ENCODE assay signal across 10 cellular contexts in the genomic region with DNA sequence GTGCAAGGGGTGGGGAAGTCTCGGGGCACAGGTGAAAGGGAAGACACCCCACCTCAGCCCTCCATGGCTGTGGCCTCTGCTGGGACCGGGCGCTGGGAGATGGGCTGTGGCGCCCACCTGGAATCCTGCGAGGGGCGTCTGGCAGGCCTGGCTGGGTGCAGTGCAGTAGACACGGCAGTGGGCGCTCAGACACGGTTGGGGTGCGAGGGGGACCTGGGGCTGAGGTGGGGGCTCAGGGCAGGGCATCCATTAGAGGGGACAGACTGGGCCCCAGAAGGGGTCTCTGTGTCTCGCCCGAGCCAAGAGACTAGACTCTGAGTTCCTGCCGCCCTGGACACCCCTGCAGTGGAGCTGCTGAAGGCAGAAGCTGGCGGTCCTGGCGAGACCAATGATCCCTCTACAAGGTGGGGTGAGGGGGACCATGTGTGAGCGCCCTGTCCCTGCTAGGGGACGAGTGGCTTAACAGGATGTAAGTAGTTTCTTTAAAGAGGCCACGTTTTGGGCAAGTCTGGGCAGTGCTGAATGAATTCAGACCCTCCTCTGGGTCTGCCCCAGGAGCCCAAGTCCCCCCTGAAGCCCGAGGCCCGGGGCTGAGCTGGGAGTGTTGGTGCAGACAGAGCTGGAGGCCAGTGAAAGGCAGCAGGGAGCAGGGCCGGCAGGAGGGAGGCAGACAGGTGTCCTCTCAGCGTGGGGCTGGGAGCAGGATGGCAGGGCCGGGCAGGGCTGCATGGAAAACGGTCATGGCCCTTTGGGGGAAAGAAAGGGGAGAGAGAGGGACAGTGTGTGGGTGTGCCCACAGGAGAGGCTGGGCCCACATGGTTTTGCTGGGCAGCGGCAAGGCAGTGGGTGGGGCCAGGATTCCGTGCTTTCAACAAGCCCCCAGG. TPM values are rescaled to one million over a fixed set of nuclear protein-coding genes. Genes with fewer than 3 reads are reported as not detected.
DNase-seq lines count a peak whose midpoint lies in the region; ATAC-seq, FAIRE-seq and TF ChIP-seq lines count a peak whose summit lies in the region.
"Had no signal": no experiment of that assay in that cellular context is flagged by ENCODE, and none has a peak within 500 bp of the region (broad histone marks: within the 10 kb centered on the region; RNA-seq: fewer than 3 reads in every experiment).

No MANE protein-coding gene starts in this region.

- no peak overlapping the region for H3K9ac ChIP-seq in kidney (ENCODE audit: low read length in 2 of 2)

- H3K4me1 Mint-ChIP-seq in brain: peaks cover 11% of the 10 kb centered on the region
- peaks cover 4% of the 10 kb centered on the region for H3K4me1 Mint-ChIP-seq in activated CD8-positive, alpha-beta T cell treated with anti-CD3 and anti-CD28 coated beads, Interleukin-2, amount 10 ng/mL, durations not matched to agents 7 days and 5 days (ENCODE audit: low read depth)
- no peaks in the 10 kb centered on the region for H3K4me1 Mint-ChIP-seq in T-helper 2 cell treated with Interferon-gamma antibody and Interleukin-4, amounts not matched to agents 5 μg/mL and 100 μg/mL, for 36 hours (ENCODE audit: low read depth)

- CTCF ChIA-PET in activated CD8-positive, alpha-beta T cell treated with anti-CD3 and anti-CD28 coated beads, Interleukin-2, amount 10 ng/mL, durations not matched to agents 7 days and 5 days (lab: Charles Lee): no interaction called here

- ATAC-seq in activated CD8-positive, alpha-beta T cell treated with anti-CD3 and anti-CD28 coated beads, Interleukin-2, amount 10 ng/mL, durations not matched to agents 7 days and 5 days: no peak

- H3K36me3 Mint-ChIP-seq in brain: peaks cover 7% of the 10 kb centered on the region
- H3K36me3 Mint-ChIP-seq in activated CD8-positive, alpha-beta T cell treated with anti-CD3 and anti-CD28 coated beads, Interleukin-2, amount 10 ng/mL, durations not matched to agents 7 days and 5 days (ENCODE audit: low read depth): no peaks in the 10 kb centered on the region
- H3K36me3 Mint-ChIP-seq in T-helper 2 cell treated with Interferon-gamma antibody and Interleukin-4, amounts not matched to agents 5 μg/mL and 100 μg/mL, for 36 hours (ENCODE audit: low read depth): no peaks in the 10 kb centered on the region

- H3K4me3 ChIP-seq in kidney (ENCODE audit: low read length in 2 of 2) (no peak overlapping the region), suprapubic skin (peak overlapping the region; percentile 12)

- intact Hi-C loops in kidney (cut with DNase I): no loop called here

- TF ChIP-seq CTCF in brain (conservative IDR thresholded peaks at IDR 0.05): no peak
- TF ChIP-seq CTCF in kidney (IDR thresholded peaks at IDR 0.05; ENCODE audit: borderline replicate concordance, extremely low read depth, insufficient read depth): no peak
- TF ChIP-seq CTCF in suprapubic skin (IDR thresholded peaks at IDR 0.05): no peak

- H3K9me3 Mint-ChIP-seq in brain: no peaks in the 10 kb centered on the region
- H3K9me3 Mint-ChIP-seq in activated CD8-positive, alpha-beta T cell treated with anti-CD3 and anti-CD28 coated beads, Interleukin-2, amount 10 ng/mL, durations not matched to agents 7 days and 5 days (ENCODE audit: insufficient read depth): no peaks in the 10 kb centered on the region
- no peaks in the 10 kb centered on the region for H3K9me3 Mint-ChIP-seq in T-helper 2 cell treated with Interferon-gamma antibody and Interleukin-4, amounts not matched to agents 5 μg/mL and 100 μg/mL, for 36 hours

- no peak overlapping the region for H3K27ac ChIP-seq in kidney (ENCODE audit: low read depth in 2 of 2, low read length in 2 of 2)
- peak overlapping the region; percentile 75 for H3K27ac ChIP-seq in suprapubic skin
- H3K27ac ChIP-seq: VCaP had no signal

- POLR2A ChIA-PET in activated CD8-positive, alpha-beta T cell treated with anti-CD3 and anti-CD28 coated beads, Interleukin-2, amount 10 ng/mL, durations not matched to agents 7 days and 5 days (lab: Charles Lee): no interaction called here

- peak overlapping the region in 1 of 5 experiments; percentile 11 for H3K4me3 Mint-ChIP-seq in brain
- no peak overlapping the region for H3K4me3 Mint-ChIP-seq in activated CD8-positive, alpha-beta T cell treated with anti-CD3 and anti-CD28 coated beads, Interleukin-2, amount 10 ng/mL, durations not matched to agents 7 days and 5 days
- no peak overlapping the region for H3K4me3 Mint-ChIP-seq in T-helper 2 cell treated with Interferon-gamma antibody and Interleukin-4, amounts not matched to agents 5 μg/mL and 100 μg/mL, for 36 hours

- no peak for TF ChIP-seq RAD21 in Ishikawa (IDR thresholded peaks at IDR 0.05; ENCODE audit: low read depth)

- FAIRE-seq in kidney (lab: Jason Lieb, UNC): no peak

- H3K4me1 ChIP-seq in kidney (ENCODE audit: control insufficient read depth in 1 of 2, insufficient read depth in 1 of 2, low read depth in 1 of 2, low read length in 2 of 2): no peaks in the 10 kb centered on the region
- peaks cover 12% of the 10 kb centered on the region for H3K4me1 ChIP-seq in suprapubic skin

- 77% methylated on average over 25 of the region's 26 CpGs for WGBS in suprapubic skin

- H3K36me3 ChIP-seq in kidney (ENCODE audit: control insufficient read depth in 1 of 2, insufficient read depth in 2 of 2, low read length in 2 of 2) (peaks cover 0 to 2% of the 10 kb centered on the region in 2 donors), suprapubic skin (peaks cover 4% of the 10 kb centered on the region)

- H3K27me3 Mint-ChIP-seq in brain: no peaks in the 10 kb centered on the region
- H3K27me3 Mint-ChIP-seq in activated CD8-positive, alpha-beta T cell treated with anti-CD3 and anti-CD28 coated beads, Interleukin-2, amount 10 ng/mL, durations not matched to agents 7 days and 5 days (ENCODE audit: low read depth): peaks cover 5% of the 10 kb centered on the region
- H3K27me3 Mint-ChIP-seq in T-helper 2 cell treated with Interferon-gamma antibody and Interleukin-4, amounts not matched to agents 5 μg/mL and 100 μg/mL, for 36 hours (ENCODE audit: low read depth): peaks cover 5% of the 10 kb centered on the region

- H3K9me3 ChIP-seq in kidney (ENCODE audit: control insufficient read depth in 1 of 2, low read length in 2 of 2) (no peaks in the 10 kb centered on the region), suprapubic skin (no peaks in the 10 kb centered on the region)

- peak overlapping the region; percentile 75 to 95 (median 90) for H3K27ac Mint-ChIP-seq in brain
- no peak overlapping the region for H3K27ac Mint-ChIP-seq in activated CD8-positive, alpha-beta T cell treated with anti-CD3 and anti-CD28 coated beads, Interleukin-2, amount 10 ng/mL, durations not matched to agents 7 days and 5 days
- H3K27ac Mint-ChIP-seq in T-helper 2 cell treated with Interferon-gamma antibody and Interleukin-4, amounts not matched to agents 5 μg/mL and 100 μg/mL, for 36 hours: no peak overlapping the region

- TF ChIP-seq EP300 in Ishikawa (IDR thresholded peaks at IDR 0.05; ENCODE audit: borderline replicate concordance) (no peak), suprapubic skin (IDR thresholded peaks at IDR 0.05) (no peak)

- TF ChIP-seq POLR2A in suprapubic skin (IDR thresholded peaks at IDR 0.05): no peak

- DNase-seq in kidney: peak; percentile 68
- DNase-seq in suprapubic skin (ENCODE audit: low spot score in 2 of 2): peak in 1 of 2 donors; percentile 78
- DNase-seq in activated CD8-positive, alpha-beta T cell treated with anti-CD3 and anti-CD28 coated beads, Interleukin-2, amount 10 ng/mL, durations not matched to agents 7 days and 5 days: no peak
- no peak for DNase-seq in T-helper 2 cell treated with Interferon-gamma antibody and Interleukin-4, amounts not matched to agents 5 μg/mL and 100 μg/mL, for 36 hours (ENCODE audit: low spot score)
- DNase-seq in NCI-H524 treated with DMSO at 0.1 percent for 48 hours (lab: John Stamatoyannopoulos, UW): no peak
- DNase-seq: activated naive CD4-positive, alpha-beta T cell treated with anti-CD3 and anti-CD28 coated beads, Interleukin-2, amount 50 U/mL, for 16 hours; KG1 had no signal

- H3K27me3 ChIP-seq in suprapubic skin: no peaks in the 10 kb centered on the region

TF ChIP-seq in Ishikawa, 13 proteins besides CTCF, POLR2A, EP300 and RAD21:
- no peak; the same call in 1 of the 2 replicates for TF ChIP-seq TEAD4 (IDR thresholded peaks at IDR 0.05)
- TF ChIP-seq, protein P1, sequence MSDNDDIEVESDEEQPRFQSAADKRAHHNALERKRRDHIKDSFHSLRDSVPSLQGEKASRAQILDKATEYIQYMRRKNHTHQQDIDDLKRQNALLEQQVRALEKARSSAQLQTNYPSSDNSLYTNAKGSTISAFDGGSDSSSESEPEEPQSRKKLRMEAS (IDR thresholded peaks at IDR 0.05): peak; percentile 63; the same call in 1 of the 2 replicates
- TF ChIP-seq EGR1 (IDR thresholded peaks at IDR 0.05): 0 out of 2 replicates have a peak, but pooled peaks have one; percentile 35

RNA-seq across cellular contexts. Expression of gene HS6ST1, which starts 57.2 kb away (rescaled TPM):
- polyA plus RNA-seq in brain (ENCODE audit: insufficient read depth, low read depth, low replicate concordance) (64.3 TPM), kidney (ENCODE audit: insufficient read depth, low read depth, low replicate concordance) (49.6 TPM)
- total RNA-seq in kidney (73.9 TPM), suprapubic skin (10 to 100 TPM; 55.7 to 75.0 (median 67.3) TPM)
- total RNA-seq in activated CD8-positive, alpha-beta T cell treated with anti-CD3 and anti-CD28 coated beads, Interleukin-2, amount 10 ng/mL, durations not matched to agents 7 days and 5 days: 1 to 10 TPM; 7.1 to 8.1 TPM

Comparison
In these comparisons a context has a peak if more than half of its experiments do, and no peak if none do; other contexts are left out.
1. H3K27ac Mint-ChIP-seq: peak in brain (5 of 5); none in activated CD8-positive, alpha-beta T cell treated with anti-CD3 and anti-CD28 coated beads, Interleukin-2, amount 10 ng/mL, durations not matched to agents 7 days and 5 days (single experiment) and T-helper 2 cell treated with Interferon-gamma antibody and Interleukin-4, amounts not matched to agents 5 μg/mL and 100 μg/mL, for 36 hours (single experiment).